16 cellular contexts compared by ENCODE assay signal in the genomic region with DNA sequence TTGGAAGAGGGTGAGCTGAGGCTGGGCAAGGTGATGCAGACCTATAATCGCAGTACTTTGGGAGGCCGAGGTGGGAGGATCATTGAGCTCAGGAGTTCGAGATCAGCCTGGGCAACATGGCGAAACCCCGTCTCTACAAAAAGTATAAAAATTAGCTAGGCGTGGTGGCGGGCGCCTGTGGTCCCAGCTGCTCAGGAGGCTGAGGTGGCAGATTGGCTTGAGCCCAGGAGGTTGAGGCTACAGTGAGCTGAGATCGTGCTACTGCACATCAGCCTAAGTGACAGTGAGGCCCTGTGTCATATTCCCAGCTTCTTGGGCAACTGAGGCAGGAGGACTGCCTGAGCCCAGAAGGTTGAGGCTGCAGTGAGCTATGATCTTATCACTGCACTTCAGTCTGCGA. TPM values are rescaled to one million over a fixed set of nuclear protein-coding genes. Genes with fewer than 3 reads are reported as not detected.
DNase-seq lines count a peak whose midpoint lies in the region; ATAC-seq and TF ChIP-seq lines count a peak whose summit lies in the region.
"Had no signal": no experiment of that assay in that cellular context is flagged by ENCODE, and none has a peak within 500 bp of the region (broad histone marks: within the 10 kb centered on the region; RNA-seq: fewer than 3 reads in every experiment).

No MANE protein-coding gene starts in this region.

- no peak overlapping the region for H4K8ac ChIP-seq in neuronal stem cell (ENCODE audit: low read depth, low read length)

- no peak overlapping the region for H2BK120ac ChIP-seq in neuronal stem cell (ENCODE audit: low read depth, low read length)

- H3K14ac ChIP-seq in neuronal stem cell (ENCODE audit: low read length), result no peak overlapping the region

- in situ Hi-C loops in Panc1 (cut with HindIII; ENCODE audit: low pct_unique_long_range_greater_than_20kb, low sequenced_read_pairs), result no loop called here

- intact Hi-C loops in Panc1 (cut with micrococcal nuclease; ENCODE audit: unreplicated experiment), result no loop called here

- no peaks in the 10 kb centered on the region for H3K27me3 Mint-ChIP-seq in GM23338 (ENCODE audit: insufficient read depth, low read depth, poor library complexity)
- no peaks in the 10 kb centered on the region for H3K27me3 Mint-ChIP-seq in CD8-positive, alpha-beta memory T cell

- peak overlapping the region; percentile 45; the same call in 1 of the 2 replicates for H3K4me2 ChIP-seq in GM23338
- H3K4me2 ChIP-seq in neuronal stem cell (ENCODE audit: insufficient read depth, low read length, poor library complexity, severe bottlenecking), result no peak overlapping the region
- H3K4me2 ChIP-seq: KMS-11 had no signal

- peaks cover 56% of the 10 kb centered on the region for H3K4me1 Mint-ChIP-seq in GM23338
- H3K4me1 Mint-ChIP-seq in CD8-positive, alpha-beta memory T cell, result peaks cover 19 to 40% (median 35%) of the 10 kb centered on the region in 3 donors

- H3K4me1 ChIP-seq in GM23338 (ENCODE audit: insufficient read depth) (peaks cover 56% of the 10 kb centered on the region), Panc1 (ENCODE audit: control insufficient read depth, insufficient read depth, low read length) (peaks cover 14% of the 10 kb centered on the region), foreskin keratinocyte (peaks cover under 1% of the 10 kb centered on the region), neuronal stem cell (ENCODE audit: control insufficient read depth in 2 of 2, insufficient read depth in 1 of 2, low read depth in 1 of 2, low read length in 2 of 2) (peaks cover 7 to 16% of the 10 kb centered on the region in 2 donors)
- H3K4me1 ChIP-seq in CD8-positive, alpha-beta memory T cell (ENCODE audit: insufficient read depth, low read length), result no peaks in the 10 kb centered on the region

- H3K27ac ChIP-seq in GM23338 (ENCODE audit: low read depth) (peak overlapping the region; percentile 7; the same call in 1 of the 2 replicates), Panc1 (ENCODE audit: low read length) (no peak overlapping the region), foreskin keratinocyte (no peak overlapping the region), neuronal stem cell (replicated peaks; ENCODE audit: low read length) (peak overlapping the region; percentile 11)
- no peak overlapping the region for H3K27ac ChIP-seq in CD8-positive, alpha-beta memory T cell (ENCODE audit: low read depth, low read length)
- H3K27ac ChIP-seq: GM23248, KMS-11 had no signal

- CTCF ChIA-PET in Panc1 (lab: Charles Lee), result no interaction called here
- CTCF ChIA-PET in CD8-positive, alpha-beta memory T cell (lab: Charles Lee), result no interaction called here

- ATAC-seq in GM23338, result peak; percentile 11
- ATAC-seq in Panc1, result peak; percentile 20; the same call in 1 of the 2 replicates
- peak; percentile 8 for ATAC-seq in foreskin keratinocyte
- ATAC-seq in GM19324 (IDR thresholded peaks at IDR 0.05; ENCODE audit: low FRiP score, unreplicated experiment), result no peak
- no peak for ATAC-seq in GM21717 (IDR thresholded peaks at IDR 0.05; ENCODE audit: unreplicated experiment)

- no peak overlapping the region for H3K4me3 ChIP-seq in GM23338
- H3K4me3 ChIP-seq in Panc1 (ENCODE audit: low read depth in 2 of 2, low read length in 2 of 2), result no peak overlapping the region
- H3K4me3 ChIP-seq in neuronal stem cell (ENCODE audit: low read length in 2 of 2), result no peak overlapping the region
- no peak overlapping the region for H3K4me3 ChIP-seq in CD8-positive, alpha-beta memory T cell (ENCODE audit: low read length)
- H3K4me3 ChIP-seq: GM23248 had no signal

- no peak for TF ChIP-seq CTCF in GM23338 (conservative IDR thresholded peaks at IDR 0.05; ENCODE audit: low read depth in 2 of 2)
- TF ChIP-seq CTCF in Panc1 (IDR thresholded peaks at IDR 0.05), result no peak
- TF ChIP-seq CTCF in foreskin keratinocyte (conservative IDR thresholded peaks at IDR 0.05), result no peak

- no TSS peak for BruUV-seq in Panc1 (replicated peaks; lab: Mats Ljungman, UMichigan)

- no peak overlapping the region; the same call in 2 of the 3 replicates for H3K4me3 Mint-ChIP-seq in GM23338
- no peak overlapping the region for H3K4me3 Mint-ChIP-seq in CD8-positive, alpha-beta memory T cell

- H3F3A ChIP-seq in GM23338 (replicated peaks; ENCODE audit: low read depth), result no peaks in the 10 kb centered on the region

- H3K27ac Mint-ChIP-seq in GM23338, result 0 out of 2 replicates have a peak overlapping the region, but pooled peaks have one; percentile 60
- peak overlapping the region in 1 of 8 donors; percentile 5 for H3K27ac Mint-ChIP-seq in CD8-positive, alpha-beta memory T cell

- H3K9ac ChIP-seq in neuronal stem cell (ENCODE audit: low read depth, low read length, poor library complexity), result no peak overlapping the region
- H3K9ac ChIP-seq: GM23248, KMS-11 had no signal

- H3K27me3 ChIP-seq in GM23338 (ENCODE audit: insufficient read depth), result no peaks in the 10 kb centered on the region
- H3K27me3 ChIP-seq in Panc1 (ENCODE audit: control insufficient read depth, insufficient read depth, low read length), result no peaks in the 10 kb centered on the region
- no peaks in the 10 kb centered on the region for H3K27me3 ChIP-seq in foreskin keratinocyte
- no peaks in the 10 kb centered on the region for H3K27me3 ChIP-seq in neuronal stem cell (ENCODE audit: control insufficient read depth in 3 of 3, insufficient read depth in 3 of 3, low read depth in 1 of 3, low read length in 3 of 3)
- no peaks in the 10 kb centered on the region for H3K27me3 ChIP-seq in CD8-positive, alpha-beta memory T cell (ENCODE audit: insufficient read depth, low read length, poor library complexity, severe bottlenecking)
- H3K27me3 ChIP-seq: BE2C had no signal

- H3K79me2 ChIP-seq in GM23338 (replicated peaks; ENCODE audit: insufficient read depth), result peaks cover 100% of the 10 kb centered on the region

- H2BK5ac ChIP-seq in neuronal stem cell (ENCODE audit: low read length), result no peak overlapping the region

- no peak overlapping the region for H4K91ac ChIP-seq in neuronal stem cell (ENCODE audit: low read depth, low read length, poor library complexity)

- H3K36me3 ChIP-seq in GM23338 (ENCODE audit: insufficient read depth) (no peaks in the 10 kb centered on the region), Panc1 (ENCODE audit: control insufficient read depth, insufficient read depth, low read length) (no peaks in the 10 kb centered on the region), neuronal stem cell (replicated peaks in 1 of 2; ENCODE audit: control insufficient read depth in 2 of 2, insufficient read depth in 2 of 2, low read length in 2 of 2) (no peaks in the 10 kb centered on the region)
- no peaks in the 10 kb centered on the region for H3K36me3 ChIP-seq in CD8-positive, alpha-beta memory T cell (ENCODE audit: insufficient read depth, low read length)
- H3K36me3 ChIP-seq: BE2C had no signal

- H4K20me1 ChIP-seq in GM23338 (replicated peaks; ENCODE audit: insufficient read depth), result peaks cover 58% of the 10 kb centered on the region

- POLR2A ChIA-PET in Panc1 (lab: Charles Lee), result interaction anchor here (0.5 to 0.6 kb wide), 2 partner anchors 34 to 62 kb away, joined by 3 to 9 read pairs; no protein-coding TSS in a partner anchor
- POLR2A ChIA-PET in CD8-positive, alpha-beta memory T cell (lab: Charles Lee), result no interaction called here

- WGBS in neuronal stem cell (ENCODE audit: extremely low coverage in 2 of 2, insufficient read length in 2 of 2, insufficient replicate concordance in 1 of 2), 2 donors, result no CpG with 5 or more reads among the region's 10 CpGs

- no peak overlapping the region for H2AK5ac ChIP-seq in neuronal stem cell (ENCODE audit: low read depth, low read length)

- H2BK12ac ChIP-seq in neuronal stem cell (ENCODE audit: low read length), result no peak overlapping the region

- H3K18ac ChIP-seq in neuronal stem cell (ENCODE audit: low read length), result no peak overlapping the region

- H3K9me2 ChIP-seq in GM23338 (ENCODE audit: insufficient read depth), result no peaks in the 10 kb centered on the region

- no peak overlapping the region for H2AFZ ChIP-seq in GM23338
- no peak overlapping the region for H2AFZ ChIP-seq in neuronal stem cell (ENCODE audit: low read length)
- H2AFZ ChIP-seq: GM23248 had no signal

- H3K36me3 Mint-ChIP-seq in GM23338 (ENCODE audit: low read depth), result no peaks in the 10 kb centered on the region
- H3K36me3 Mint-ChIP-seq in CD8-positive, alpha-beta memory T cell, result no peaks in the 10 kb centered on the region

- DNase-seq in GM23338 (ENCODE audit: low spot score), result no peak
- DNase-seq in Panc1 (ENCODE audit: low read depth, low spot score), result no peak
- DNase-seq in foreskin keratinocyte, result no peak
- DNase-seq in neuronal stem cell (ENCODE audit: low spot score), result no peak
- no peak for DNase-seq in CD8-positive, alpha-beta memory T cell
- DNase-seq: BE2C, GF-D8, GM23248, NCI-H1092 treated with DMSO at 0.1 percent for 48 hours, NCI-H1436 treated with DMSO at 0.1 percent for 48 hours, NCI-H2029, NCI-H510A treated with DMSO at 0.1 percent for 48 hours, NCI-H748 treated with DMSO at 0.1 percent for 48 hours had no signal

- no peak overlapping the region for H3K4ac ChIP-seq in neuronal stem cell (ENCODE audit: low read length)

- H3K79me1 ChIP-seq in neuronal stem cell (ENCODE audit: low read depth, low read length), result peaks cover 1% of the 10 kb centered on the region

- no peaks in the 10 kb centered on the region for H3K9me3 ChIP-seq in Panc1 (ENCODE audit: control insufficient read depth, insufficient read depth, low read depth, low read length)
- peaks cover 0 to 3% of the 10 kb centered on the region in 2 donors for H3K9me3 ChIP-seq in neuronal stem cell (replicated peaks in 1 of 2; ENCODE audit: control insufficient read depth in 2 of 2, insufficient read depth in 1 of 2, low read depth in 1 of 2, low read length in 2 of 2)
- H3K9me3 ChIP-seq in CD8-positive, alpha-beta memory T cell (ENCODE audit: low read length), result no peaks in the 10 kb centered on the region
- H3K9me3 ChIP-seq: BE2C had no signal

- no peak overlapping the region for H3K23ac ChIP-seq in neuronal stem cell (ENCODE audit: low read depth, low read length, poor library complexity)

- no peak overlapping the region for H2BK15ac ChIP-seq in neuronal stem cell (ENCODE audit: low read length)

- no peaks in the 10 kb centered on the region for H3K9me3 Mint-ChIP-seq in GM23338
- no peaks in the 10 kb centered on the region for H3K9me3 Mint-ChIP-seq in CD8-positive, alpha-beta memory T cell

TF ChIP-seq in GM23338, 12 proteins besides CTCF, POLR2A, EP300 and RAD21:
- TF ChIP-seq EZH2 (IDR thresholded peaks at IDR 0.05; ENCODE audit: low read depth, unreplicated experiment), result no peak

RNA-seq across cellular contexts. Expression of a gene that starts 13.6 kb away (rescaled TPM):
- 82.5 and 87.7 TPM in 2 replicates for total RNA-seq in GM23338 (2014; rRNA removed; shearing (Covaris generic))
- 12.4 and 14.2 TPM in 2 replicates for polyA plus RNA-seq in GM23338 (2016; fragmentation: Nextera tagmentation; extraction: Ambion mirVana)
- total RNA-seq in Panc1 (2021; ENCODE audit: unreplicated experiment), result 94.3 TPM
- 22.0 TPM for polyA plus RNA-seq in Panc1 (2012; ENCODE audit: insufficient read length)
- 26.1 and 26.9 TPM in 2 replicates for total RNA-seq in foreskin keratinocyte
- polyA plus RNA-seq in foreskin keratinocyte, result 3.3 and 4.4 TPM in 2 replicates
- 24.6 TPM for polyA plus RNA-seq in neuronal stem cell (2013, experiment 1 of 2)
- 25.2 TPM for polyA plus RNA-seq in neuronal stem cell (2013, experiment 2 of 2)
- total RNA-seq in CD8-positive, alpha-beta memory T cell, result 10 to 100 TPM; 20.9 to 21.9 TPM
- polyA plus RNA-seq in CD8-positive, alpha-beta memory T cell, result 6.4 TPM

Comparison
In these comparisons a context has a peak if more than half of its experiments do, and no peak if none do; other contexts are left out.
1. ATAC-seq: peak in GM23338 (single experiment), Panc1 (single experiment) and foreskin keratinocyte (single experiment); none in GM19324 (single experiment) and GM21717 (single experiment).
2. H3K27ac ChIP-seq: peak in GM23338 (single experiment) and neuronal stem cell (single experiment); none in Panc1 (single experiment), foreskin keratinocyte (single experiment) and CD8-positive, alpha-beta memory T cell (single experiment).